Comparison of ENCODE assay signal across 12 cellular contexts in the genomic region with DNA sequence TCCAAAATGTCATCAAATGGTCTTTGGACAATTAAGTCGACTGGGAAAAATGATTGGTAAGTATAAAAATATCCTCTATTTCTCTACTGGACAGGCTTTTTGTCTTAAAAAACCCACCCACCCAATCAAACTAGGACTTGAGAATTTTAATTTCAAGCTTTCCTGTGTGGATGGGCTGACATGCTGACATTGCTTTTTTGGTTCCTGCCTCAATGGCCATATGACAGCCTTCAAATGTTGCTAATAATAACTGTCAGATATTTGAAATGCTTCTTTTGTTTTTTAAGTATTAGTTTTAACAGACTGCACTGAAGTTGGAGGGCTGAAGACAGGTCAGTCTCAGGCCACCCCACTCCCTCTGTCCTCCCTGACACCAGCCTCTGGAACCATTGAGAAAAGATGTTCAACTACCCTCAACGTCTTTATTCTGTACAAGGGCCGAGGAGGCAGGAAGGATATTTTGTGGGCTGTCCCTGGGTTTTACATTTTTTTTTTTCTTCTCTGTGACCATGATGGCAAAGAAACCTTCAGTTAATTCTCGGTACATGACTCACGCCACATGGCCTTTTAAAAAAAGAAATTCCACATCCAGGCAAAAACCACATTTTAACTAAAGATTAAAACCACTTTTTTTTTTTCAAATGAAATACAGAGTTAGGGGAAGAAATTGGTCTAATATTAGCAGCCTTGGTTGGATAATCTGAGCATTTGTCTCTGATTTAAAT.
DNase-seq lines count a peak whose midpoint lies in the region; ATAC-seq and TF ChIP-seq lines count a peak whose summit lies in the region.
"Had no signal": no experiment of that assay in that cellular context is flagged by ENCODE, and none has a peak within 500 bp of the region (broad histone marks: within the 10 kb centered on the region; RNA-seq: fewer than 3 reads in every experiment).

No MANE protein-coding gene starts in this region.

- H3K4me3 ChIP-seq in right atrium auricular region (no peak overlapping the region), fibroblast of the aortic adventitia (ENCODE audit: low read depth, low read length) (no peak overlapping the region), vagina (no peak overlapping the region)

- peaks cover 8% of the 10 kb centered on the region for H3K27me3 Mint-ChIP-seq in activated T-helper 1 cell treated with anti-CD3 and anti-CD28 coated beads, Interleukin-12 subunit alpha, Interleukin-12 subunit beta, Interleukin-2, Interleukin-4 antibody, amounts not matched to agents 30 ng/mL and 10 ng/mL and 1 ng/mL, durations not matched to agents 14 hours and 24 hours and 36 hours (ENCODE audit: insufficient read depth)
- no peaks in the 10 kb centered on the region for H3K27me3 Mint-ChIP-seq in activated CD4-positive, alpha-beta memory T cell treated with anti-CD3 and anti-CD28 coated beads, Interleukin-2, amount 10 ng/mL, durations not matched to agents 7 days and 5 days

- H3K4me1 ChIP-seq in right atrium auricular region: no peaks in the 10 kb centered on the region
- peaks cover 14% of the 10 kb centered on the region for H3K4me1 ChIP-seq in vagina

- TF ChIP-seq CTCF in right atrium auricular region (IDR thresholded peaks at IDR 0.05): no peak
- no peak for TF ChIP-seq CTCF in fibroblast of the aortic adventitia (IDR thresholded peaks at IDR 0.05; ENCODE audit: insufficient read depth, low read length)
- TF ChIP-seq CTCF in vagina (IDR thresholded peaks at IDR 0.05): no peak

- TF ChIP-seq POLR2A in vagina (IDR thresholded peaks at IDR 0.05): no peak

- H3K27me3 ChIP-seq in right atrium auricular region: no peaks in the 10 kb centered on the region
- no peaks in the 10 kb centered on the region for H3K27me3 ChIP-seq in vagina

- peak; percentile 30 for ATAC-seq in left ventricle myocardium superior

- CTCF ChIA-PET in activated CD4-positive, alpha-beta memory T cell treated with anti-CD3 and anti-CD28 coated beads, Interleukin-2, amount 10 ng/mL, durations not matched to agents 7 days and 5 days (lab: Charles Lee): no interaction called here

- H3K4me1 Mint-ChIP-seq in activated T-helper 1 cell treated with anti-CD3 and anti-CD28 coated beads, Interleukin-12 subunit alpha, Interleukin-12 subunit beta, Interleukin-2, Interleukin-4 antibody, amounts not matched to agents 30 ng/mL and 10 ng/mL and 1 ng/mL, durations not matched to agents 14 hours and 24 hours and 36 hours (ENCODE audit: low read depth): peaks cover 47% of the 10 kb centered on the region
- peaks cover 28% of the 10 kb centered on the region for H3K4me1 Mint-ChIP-seq in activated CD4-positive, alpha-beta memory T cell treated with anti-CD3 and anti-CD28 coated beads, Interleukin-2, amount 10 ng/mL, durations not matched to agents 7 days and 5 days

- DNase-seq in left ventricle myocardium superior (no peak), right atrium auricular region (ENCODE audit: low spot score) (no peak), fibroblast of the aortic adventitia (ENCODE audit: low read depth) (peak; percentile 87), vagina (ENCODE audit: extremely low spot score in 2 of 2) (no peak), NCI-H1417 (lab: John Stamatoyannopoulos, UW) (no peak), D341Med (ENCODE audit: low spot score) (no peak)
- no peak for DNase-seq in activated T-helper 1 cell treated with anti-CD3 and anti-CD28 coated beads, Interleukin-12 subunit alpha, Interleukin-12 subunit beta, Interleukin-2, Interleukin-4 antibody, amounts not matched to agents 30 ng/mL and 10 ng/mL and 1 ng/mL, durations not matched to agents 14 hours and 24 hours and 36 hours (ENCODE audit: low spot score)
- no peak for DNase-seq in activated CD4-positive, alpha-beta memory T cell treated with anti-CD3 and anti-CD28 coated beads, Interleukin-2, amount 10 ng/mL, durations not matched to agents 7 days and 5 days
- DNase-seq: kidney glomerular epithelial cell, NCI-H2081, SHP77 treated with DMSO at 0.1 percent for 48 hours had no signal

- peaks cover 5% of the 10 kb centered on the region for H3K36me3 Mint-ChIP-seq in activated T-helper 1 cell treated with anti-CD3 and anti-CD28 coated beads, Interleukin-12 subunit alpha, Interleukin-12 subunit beta, Interleukin-2, Interleukin-4 antibody, amounts not matched to agents 30 ng/mL and 10 ng/mL and 1 ng/mL, durations not matched to agents 14 hours and 24 hours and 36 hours (ENCODE audit: low read depth)
- no peaks in the 10 kb centered on the region for H3K36me3 Mint-ChIP-seq in activated CD4-positive, alpha-beta memory T cell treated with anti-CD3 and anti-CD28 coated beads, Interleukin-2, amount 10 ng/mL, durations not matched to agents 7 days and 5 days (ENCODE audit: low read depth)
- H3K36me3 Mint-ChIP-seq: CD4-positive, CD25-positive, alpha-beta regulatory T cell had no signal

- peak overlapping the region; percentile 65 for H3K27ac Mint-ChIP-seq in activated T-helper 1 cell treated with anti-CD3 and anti-CD28 coated beads, Interleukin-12 subunit alpha, Interleukin-12 subunit beta, Interleukin-2, Interleukin-4 antibody, amounts not matched to agents 30 ng/mL and 10 ng/mL and 1 ng/mL, durations not matched to agents 14 hours and 24 hours and 36 hours
- no peak overlapping the region for H3K27ac Mint-ChIP-seq in activated CD4-positive, alpha-beta memory T cell treated with anti-CD3 and anti-CD28 coated beads, Interleukin-2, amount 10 ng/mL, durations not matched to agents 7 days and 5 days
- H3K27ac Mint-ChIP-seq: CD4-positive, CD25-positive, alpha-beta regulatory T cell had no signal

- H3K9me3 ChIP-seq in right atrium auricular region (no peaks in the 10 kb centered on the region), vagina (no peaks in the 10 kb centered on the region)

- peak overlapping the region; percentile 15 for H3K4me3 Mint-ChIP-seq in activated T-helper 1 cell treated with anti-CD3 and anti-CD28 coated beads, Interleukin-12 subunit alpha, Interleukin-12 subunit beta, Interleukin-2, Interleukin-4 antibody, amounts not matched to agents 30 ng/mL and 10 ng/mL and 1 ng/mL, durations not matched to agents 14 hours and 24 hours and 36 hours
- H3K4me3 Mint-ChIP-seq in activated CD4-positive, alpha-beta memory T cell treated with anti-CD3 and anti-CD28 coated beads, Interleukin-2, amount 10 ng/mL, durations not matched to agents 7 days and 5 days: no peak overlapping the region
- H3K4me3 Mint-ChIP-seq: CD4-positive, CD25-positive, alpha-beta regulatory T cell had no signal

- no peaks in the 10 kb centered on the region for H3K9me3 Mint-ChIP-seq in activated T-helper 1 cell treated with anti-CD3 and anti-CD28 coated beads, Interleukin-12 subunit alpha, Interleukin-12 subunit beta, Interleukin-2, Interleukin-4 antibody, amounts not matched to agents 30 ng/mL and 10 ng/mL and 1 ng/mL, durations not matched to agents 14 hours and 24 hours and 36 hours
- no peaks in the 10 kb centered on the region for H3K9me3 Mint-ChIP-seq in activated CD4-positive, alpha-beta memory T cell treated with anti-CD3 and anti-CD28 coated beads, Interleukin-2, amount 10 ng/mL, durations not matched to agents 7 days and 5 days

- POLR2A ChIA-PET in activated CD4-positive, alpha-beta memory T cell treated with anti-CD3 and anti-CD28 coated beads, Interleukin-2, amount 10 ng/mL, durations not matched to agents 7 days and 5 days (lab: Charles Lee): interaction anchor here (1.1 kb wide), 1 partner anchor 373 kb away, joined by 3 read pairs; no protein-coding TSS in a partner anchor

- H3K27ac ChIP-seq in right atrium auricular region (peak overlapping the region in 1 of 2 donors; percentile 24), vagina (peak overlapping the region; percentile 25)

- H3K36me3 ChIP-seq in right atrium auricular region: no peaks in the 10 kb centered on the region
- no peaks in the 10 kb centered on the region for H3K36me3 ChIP-seq in vagina

- intact Hi-C loops in left ventricle myocardium superior (cut with micrococcal nuclease): no loop called here
- intact Hi-C loops in activated T-helper 1 cell treated with anti-CD3 and anti-CD28 coated beads, Interleukin-12 subunit alpha, Interleukin-12 subunit beta, Interleukin-2, Interleukin-4 antibody, amounts not matched to agents 30 ng/mL and 10 ng/mL and 1 ng/mL, durations not matched to agents 14 hours and 24 hours and 36 hours (cut with micrococcal nuclease): loop anchor here (1.0 to 2.0 kb wide), 2 partner anchors 16 to 17 kb away; no protein-coding TSS in a partner anchor
- intact Hi-C loops in vagina (cut with DNase I): no loop called here
